In the genomic region with DNA sequence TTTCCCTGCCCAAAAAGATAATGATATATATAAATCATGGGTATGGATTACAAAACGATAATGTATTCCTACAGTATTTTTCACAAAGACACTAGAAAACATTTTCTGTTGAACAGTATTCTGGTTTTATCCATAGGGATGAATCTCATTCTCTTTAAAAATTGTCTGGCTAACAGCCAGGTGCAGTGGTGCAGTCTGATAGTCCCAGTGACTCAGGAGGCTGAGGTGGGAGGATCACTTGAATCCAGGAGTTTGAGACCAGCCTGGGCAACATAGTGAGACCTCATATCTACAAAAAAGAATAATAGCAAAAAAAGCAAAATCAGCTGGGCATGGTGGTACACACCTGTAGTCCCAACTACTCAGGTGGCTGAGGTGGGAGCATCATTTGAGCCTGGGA, we compare ENCODE assay signal across 16 cellular contexts.
"Had no signal": no experiment of that assay in that cellular context is flagged by ENCODE, and none has a peak within 500 bp of the region (broad histone marks: within the 10 kb centered on the region; RNA-seq: fewer than 3 reads in every experiment).

No MANE protein-coding gene starts in this region.

- H3K27me3 Mint-ChIP-seq: activated naive CD8-positive, alpha-beta T cell; central memory CD8-positive, alpha-beta T cell; effector memory CD8-positive, alpha-beta T cell had no signal

- H3K9me3 Mint-ChIP-seq: activated T-helper 2 cell treated with anti-CD3 and anti-CD28 coated beads, Interferon-gamma antibody, Interleukin-2, Interleukin-4, amounts not matched to agents 10 μg/mL and 5 μg/mL and 100 μg/mL, durations not matched to agents 14 hours and 24 hours and 36 hours; central memory CD8-positive, alpha-beta T cell; effector memory CD8-positive, alpha-beta T cell; natural killer cell; WTC11 had no signal

- H3K27ac Mint-ChIP-seq: activated naive CD8-positive, alpha-beta T cell; activated T-helper 2 cell treated with anti-CD3 and anti-CD28 coated beads, Interferon-gamma antibody, Interleukin-2, Interleukin-4, amounts not matched to agents 10 μg/mL and 5 μg/mL and 100 μg/mL, durations not matched to agents 14 hours and 24 hours and 36 hours had no signal

- H3K4me3 Mint-ChIP-seq: activated naive CD8-positive, alpha-beta T cell; central memory CD8-positive, alpha-beta T cell; effector memory CD8-positive, alpha-beta T cell; natural killer cell; WTC11 had no signal

- DNase-seq: activated naive CD4-positive, alpha-beta T cell; activated T-cell treated with anti-CD3 and anti-CD28 coated beads, Interleukin-2, amount 50 U/mL, for 1 hour; colonic mucosa; effector memory CD8-positive, alpha-beta T cell; head of caudate nucleus; hypothalamus; midbrain; natural killer cell; stimulated activated CD4-positive, alpha-beta T cell treated with anti-CD3 and anti-CD28 coated beads, Interleukin-4, amount 100 ng/mL, for 24 hours; stimulated activated naive CD8-positive, alpha-beta T cell treated with anti-CD3 and anti-CD28 coated beads, Interleukin-15, Interleukin-2, amounts not matched to agents 100 U/mL and 50 U/mL, for 24 hours; T-helper 9 cell; upper lobe of right lung had no signal

- H3K36me3 Mint-ChIP-seq: activated naive CD8-positive, alpha-beta T cell; natural killer cell had no signal

- ATAC-seq: effector memory CD8-positive, alpha-beta T cell; natural killer cell; stimulated activated naive CD8-positive, alpha-beta T cell treated with anti-CD3 and anti-CD28 coated beads, Interleukin-15, Interleukin-2, amounts not matched to agents 100 U/mL and 50 U/mL, for 24 hours; upper lobe of right lung; WTC11 had no signal
